29 cellular contexts compared by ENCODE assay signal in genomic region chr3:113063126-113063894, GRCh38.
DNase-seq lines count a peak whose midpoint lies in the region; ATAC-seq, FAIRE-seq and TF ChIP-seq lines count a peak whose summit lies in the region.
"Had no signal": no experiment of that assay in that cellular context is flagged by ENCODE, and none has a peak within 500 bp of the region (broad histone marks: within the 10 kb centered on the region; RNA-seq: fewer than 3 reads in every experiment).

No MANE protein-coding gene starts in this region.

- H3K36me3 ChIP-seq in RWPE2 (ENCODE audit: low read depth): no peaks in the 10 kb centered on the region
- H3K36me3 ChIP-seq in esophagus squamous epithelium: no peaks in the 10 kb centered on the region
- H3K36me3 ChIP-seq in neural progenitor cell: no peaks in the 10 kb centered on the region
- H3K36me3 ChIP-seq: brain microvascular endothelial cell, colonic mucosa, heart left ventricle, transverse colon had no signal

- DNase-seq in A549 (ENCODE audit: low read depth in 1 of 2, low spot score in 1 of 2): no peak
- no peak for DNase-seq in RWPE2 (ENCODE audit: low spot score)
- DNase-seq in esophagus squamous epithelium (lab: John Stamatoyannopoulos, UW): no peak
- no peak for DNase-seq in neural progenitor cell (ENCODE audit: low spot score)
- no peak for DNase-seq in GM03348 (ENCODE audit: low spot score)
- DNase-seq in SIG-M5 treated with dmso at 0.1 percent for 504 hours (lab: John Stamatoyannopoulos, UW; ENCODE audit: unreplicated experiment): no peak
- no peak for DNase-seq in NCI-H82 treated with DMSO at 0.1 percent for 48 hours (lab: John Stamatoyannopoulos, UW; ENCODE audit: unreplicated experiment)
- DNase-seq: activated CD4-positive, alpha-beta memory T cell treated with anti-CD3 and anti-CD28 coated beads, Interleukin-2, amount 10 ng/mL, durations not matched to agents 7 days and 5 days; activated CD4-positive, CD25-positive, alpha-beta regulatory T cell; activated effector memory CD4-positive, alpha-beta T cell treated with anti-CD3 and anti-CD28 coated beads, Interleukin-2, amount 50 U/mL, for 16 hours; activated naive CD8-positive, alpha-beta T cell treated with anti-CD3 and anti-CD28 coated beads, Interleukin-2, amount 50 U/mL, for 24 hours; brain microvascular endothelial cell; colonic mucosa; DMS53; effector memory CD8-positive, alpha-beta T cell; heart left ventricle; NCI-H1436; NCI-H526 treated with DMSO at 0.1 percent for 48 hours; RPMI8226; stimulated activated CD4-positive, alpha-beta T cell treated with anti-CD3 and anti-CD28 coated beads, Interleukin-2, amount 100 ng/mL, for 48 hours; transverse colon had no signal

- H3K36me3 Mint-ChIP-seq in neural progenitor cell: peaks cover 37% of the 10 kb centered on the region

- intact Hi-C loops in esophagus squamous epithelium (cut with DNase I): no loop called here

- H3K9me3 ChIP-seq in A549 (no peaks in the 10 kb centered on the region), RWPE2 (ENCODE audit: severe bottlenecking) (no peaks in the 10 kb centered on the region), esophagus squamous epithelium (peaks cover 0 to 8% (median 0%) of the 10 kb centered on the region in 3 donors), neural progenitor cell (ENCODE audit: low read depth) (no peaks in the 10 kb centered on the region)
- H3K9me3 ChIP-seq: colonic mucosa, transverse colon had no signal

- H3K27me3 Mint-ChIP-seq in neural progenitor cell (ENCODE audit: insufficient read depth, low read depth): peaks cover 3% of the 10 kb centered on the region
- H3K27me3 Mint-ChIP-seq: activated CD4-positive, alpha-beta memory T cell treated with anti-CD3 and anti-CD28 coated beads, Interleukin-2, amount 10 ng/mL, durations not matched to agents 7 days and 5 days; activated naive CD8-positive, alpha-beta T cell treated with anti-CD3 and anti-CD28 coated beads, Interleukin-2, amount 50 U/mL, for 24 hours; B cell; effector memory CD8-positive, alpha-beta T cell; stimulated activated naive CD8-positive, alpha-beta T cell treated with anti-CD3 and anti-CD28 coated beads, Interleukin-15, Interleukin-2, amounts not matched to agents 100 ng/mL and 50 ng/mL, for 24 hours had no signal

- no peak for TF ChIP-seq RAD21 in A549 (conservative IDR thresholded peaks at IDR 0.05 in 1 of 2, IDR thresholded peaks at IDR 0.05 in 1 of 2)

- peak overlapping the region; percentile 6 for H3K27ac Mint-ChIP-seq in neural progenitor cell
- H3K27ac Mint-ChIP-seq: activated CD4-positive, alpha-beta memory T cell treated with anti-CD3 and anti-CD28 coated beads, Interleukin-2, amount 10 ng/mL, durations not matched to agents 7 days and 5 days; activated naive CD8-positive, alpha-beta T cell treated with anti-CD3 and anti-CD28 coated beads, Interleukin-2, amount 50 U/mL, for 24 hours; B cell; effector memory CD8-positive, alpha-beta T cell; stimulated activated naive CD8-positive, alpha-beta T cell treated with anti-CD3 and anti-CD28 coated beads, Interleukin-15, Interleukin-2, amounts not matched to agents 100 ng/mL and 50 ng/mL, for 24 hours had no signal

- H3K4me3 ChIP-seq in A549 (no peak overlapping the region), RWPE2 (ENCODE audit: severe bottlenecking) (no peak overlapping the region), esophagus squamous epithelium (no peak overlapping the region), neural progenitor cell (no peak overlapping the region)
- H3K4me3 ChIP-seq: colonic mucosa, GM12878, heart left ventricle, smooth muscle cell, transverse colon had no signal

- H3K79me2 ChIP-seq in neural progenitor cell (ENCODE audit: low read depth): no peaks in the 10 kb centered on the region

- peak overlapping the region; percentile 23; the same call in 1 of the 3 replicates for H3K4me2 ChIP-seq in A549
- H3K4me2 ChIP-seq in neural progenitor cell: no peak overlapping the region
- H3K4me2 ChIP-seq: smooth muscle cell had no signal

- CTCF ChIA-PET in A549 (lab: Yijun Ruan, JAX): interaction anchor here (1.8 kb wide), 1 partner anchor 225 kb away, joined by 7 read pairs; no protein-coding TSS in a partner anchor

- no peaks in the 10 kb centered on the region for H3K4me1 Mint-ChIP-seq in neural progenitor cell
- H3K4me1 Mint-ChIP-seq: activated CD4-positive, alpha-beta memory T cell treated with anti-CD3 and anti-CD28 coated beads, Interleukin-2, amount 10 ng/mL, durations not matched to agents 7 days and 5 days; activated naive CD8-positive, alpha-beta T cell treated with anti-CD3 and anti-CD28 coated beads, Interleukin-2, amount 50 U/mL, for 24 hours; B cell; neural crest cell had no signal

- TF ChIP-seq POLR2A in A549 (IDR thresholded peaks at IDR 0.05; ENCODE audit: low read length) (no peak), esophagus squamous epithelium (IDR thresholded peaks at IDR 0.05) (no peak)

- H3F3A ChIP-seq in neural progenitor cell (ENCODE audit: low read depth): no peaks in the 10 kb centered on the region

- 0 out of 6 replicates have a peak, but pooled peaks of 1 of the 2 experiments have one; percentile 24 for ATAC-seq in A549
- peak; percentile 33; the same call in 1 of the 3 replicates for ATAC-seq in RWPE2 (ENCODE audit: low read depth)
- ATAC-seq in GM18858 (IDR thresholded peaks at IDR 0.05; ENCODE audit: unreplicated experiment): no peak
- ATAC-seq: activated naive CD8-positive, alpha-beta T cell treated with anti-CD3 and anti-CD28 coated beads, Interleukin-2, amount 50 U/mL, for 24 hours; effector memory CD8-positive, alpha-beta T cell; GM12878; heart left ventricle; left lobe of liver had no signal

- peaks cover 9% of the 10 kb centered on the region; the same call in 2 of the 3 replicates for H3K4me1 ChIP-seq in A549
- H3K4me1 ChIP-seq in RWPE2 (ENCODE audit: insufficient read depth, poor library complexity, severe bottlenecking): no peaks in the 10 kb centered on the region
- H3K4me1 ChIP-seq in esophagus squamous epithelium: peaks cover 0 to 15% (median 0%) of the 10 kb centered on the region in 3 donors
- no peaks in the 10 kb centered on the region for H3K4me1 ChIP-seq in neural progenitor cell
- H3K4me1 ChIP-seq: colonic mucosa, heart left ventricle, transverse colon had no signal

- peaks cover 24% of the 10 kb centered on the region for H3K9me3 Mint-ChIP-seq in neural progenitor cell

- no peak for TF ChIP-seq EP300 in A549 (IDR thresholded peaks at IDR 0.05)

- H3K27me3 ChIP-seq in RWPE2 (ENCODE audit: insufficient read depth, poor library complexity, severe bottlenecking) (no peaks in the 10 kb centered on the region), esophagus squamous epithelium (no peaks in the 10 kb centered on the region), neural progenitor cell (no peaks in the 10 kb centered on the region)
- H3K27me3 ChIP-seq: brain microvascular endothelial cell, colonic mucosa, heart left ventricle, transverse colon had no signal

- H3K4me3 Mint-ChIP-seq in neural progenitor cell: no peak overlapping the region
- H3K4me3 Mint-ChIP-seq: activated CD4-positive, alpha-beta memory T cell treated with anti-CD3 and anti-CD28 coated beads, Interleukin-2, amount 10 ng/mL, durations not matched to agents 7 days and 5 days; activated naive CD8-positive, alpha-beta T cell treated with anti-CD3 and anti-CD28 coated beads, Interleukin-2, amount 50 U/mL, for 24 hours; B cell; effector memory CD8-positive, alpha-beta T cell; neural crest cell; stimulated activated naive CD8-positive, alpha-beta T cell treated with anti-CD3 and anti-CD28 coated beads, Interleukin-15, Interleukin-2, amounts not matched to agents 100 ng/mL and 50 ng/mL, for 24 hours had no signal

- POLR2A ChIA-PET in A549 (lab: Yijun Ruan, JAX): interaction anchor here (0.6 kb wide), 1 partner anchor 223 kb away, joined by 3 read pairs; no protein-coding TSS in a partner anchor

- 20% methylated on average over 4 of the region's 4 CpGs for WGBS in A549 (ENCODE audit: missing lambda C conversion rate)
- WGBS in esophagus squamous epithelium, 2 donors: 39 to 40% methylated on average over 4 of the region's 4 CpGs

- no peak overlapping the region for H3K9ac ChIP-seq in neural progenitor cell

- FAIRE-seq in A549 (lab: Jason Lieb, UNC): no peak
- FAIRE-seq: GM12878, H1 had no signal

- no peaks in the 10 kb centered on the region for H4K20me1 ChIP-seq in neural progenitor cell (ENCODE audit: low read depth)

- no peak overlapping the region for H2AFZ ChIP-seq in neural progenitor cell (replicated peaks)

- peak overlapping the region in 1 of 2 experiments; percentile 3; a peak in 2 of 6 replicates for H3K27ac ChIP-seq in A549
- no peak overlapping the region for H3K27ac ChIP-seq in RWPE2 (ENCODE audit: poor library complexity, severe bottlenecking)
- H3K27ac ChIP-seq in esophagus squamous epithelium: peak overlapping the region in 3 of 4 donors; percentile 18 to 67 (median 58)
- H3K27ac ChIP-seq in neural progenitor cell: no peak overlapping the region
- H3K27ac ChIP-seq: brain microvascular endothelial cell, colonic mucosa had no signal

- TF ChIP-seq CTCF in A549 (IDR thresholded peaks at IDR 0.05) (no peak), RWPE2 (IDR thresholded peaks at IDR 0.05; ENCODE audit: poor library complexity, severe bottlenecking) (no peak), esophagus squamous epithelium (IDR thresholded peaks at IDR 0.05) (no peak), neural progenitor cell (IDR thresholded peaks at IDR 0.05) (no peak)

TF ChIP-seq in A549, 52 proteins besides CTCF, POLR2A, EP300 and RAD21:
- TF ChIP-seq, protein P1, sequence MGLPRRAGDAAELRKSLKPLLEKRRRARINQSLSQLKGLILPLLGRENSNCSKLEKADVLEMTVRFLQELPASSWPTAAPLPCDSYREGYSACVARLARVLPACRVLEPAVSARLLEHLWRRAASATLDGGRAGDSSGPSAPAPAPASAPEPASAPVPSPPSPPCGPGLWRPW (IDR thresholded peaks at IDR 0.05): no peak

Comparison
In these comparisons a context has a peak if more than half of its experiments do, and no peak if none do; other contexts are left out.
1. H3K27ac ChIP-seq: peak in esophagus squamous epithelium (3 of 4); none in RWPE2 (single experiment) and neural progenitor cell (single experiment).